Comparison of ENCODE assay signal across 1 cellular context in genomic region chr19:30073152-30074000, GRCh38.
TF ChIP-seq lines count a peak whose summit lies in the region.

No MANE protein-coding gene starts in this region.

TF ChIP-seq in H1, 55 proteins besides CTCF, POLR2A, EP300 and RAD21 (continued from another document):
- TF ChIP-seq FOSL1 (IDR thresholded peaks at IDR 0.05; ENCODE audit: insufficient read depth, low read depth, low read length) = no peak
- TF ChIP-seq SRF (IDR thresholded peaks at IDR 0.05; ENCODE audit: low read depth, low read length) = no peak
